29 cellular contexts compared by ENCODE assay signal in genomic region chr17:60752873-60753577, GRCh38.
"Had no signal": no experiment of that assay in that cellular context is flagged by ENCODE, and none has a peak within 500 bp of the region (broad histone marks: within the 10 kb centered on the region; RNA-seq: fewer than 3 reads in every experiment).

No MANE protein-coding gene starts in this region.

- ATAC-seq: activated naive CD4-positive, alpha-beta T cell treated with anti-CD3 and anti-CD28 coated beads, Interleukin-2, amount 50 U/mL, for 72 hours; activated T-cell treated with anti-CD3 and anti-CD28 coated beads, Interleukin-2, amount 50 U/mL, for 72 hours; esophagus mucosa; foreskin keratinocyte; gastroesophageal sphincter; heart right ventricle; T-helper 17 cell had no signal

- H3K4me3 ChIP-seq: ascending aorta, breast epithelium, cardiac muscle cell, coronary artery, dorsolateral prefrontal cortex, gastroesophageal sphincter, heart right ventricle, hepatocyte had no signal

- H3K4me1 ChIP-seq: ascending aorta, breast epithelium, foreskin keratinocyte, gastroesophageal sphincter, heart right ventricle had no signal

- DNase-seq: activated CD4-positive, alpha-beta memory T cell treated with anti-CD3 and anti-CD28 coated beads, Interleukin-2, amount 10 ng/mL, durations not matched to agents 7 days and 5 days; activated CD4-positive, alpha-beta T cell treated with anti-CD3 and anti-CD28 coated beads for 1 hour; activated CD4-positive, alpha-beta T cell treated with anti-CD3 and anti-CD28 coated beads for 4 hours; activated CD4-positive, alpha-beta T cell treated with anti-CD3 and anti-CD28 coated beads, Interleukin-2, amount 10 ng/mL, durations not matched to agents 7 days and 5 days; activated CD4-positive, alpha-beta T cell treated with anti-CD3 and anti-CD28 coated beads, Interleukin-2, amount 50 U/mL, for 4 hours; activated CD8-positive, alpha-beta memory T cell treated with anti-CD3 and anti-CD28 coated beads, Interleukin-2, amount 50 U/mL, for 48 hours; activated gamma-delta T cell; activated naive CD4-positive, alpha-beta T cell; activated naive CD4-positive, alpha-beta T cell treated with anti-CD3 and anti-CD28 coated beads, Interleukin-2, amount 10 ng/mL, durations not matched to agents 7 days and 5 days; activated naive CD8-positive, alpha-beta T cell treated with anti-CD3 and anti-CD28 coated beads, Interleukin-2, amount 10 ng/mL, durations not matched to agents 7 days and 5 days; activated T-cell treated with anti-CD3 and anti-CD28 coated beads for 4 hours; activated T-cell treated with anti-CD3 and anti-CD28 coated beads, Interleukin-2, amount 50 U/mL, for 24 hours; activated T-cell treated with anti-CD3 and anti-CD28 coated beads, Interleukin-2, amount 50 U/mL, for 72 hours; central memory CD4-positive, alpha-beta T cell; dorsolateral prefrontal cortex; effector memory CD4-positive, alpha-beta T cell; endodermal cell; foreskin keratinocyte; heart right ventricle; T-helper 17 cell; T1000 had no signal

- H3K27me3 ChIP-seq: ascending aorta, breast epithelium, cardiac muscle cell, dorsolateral prefrontal cortex, foreskin keratinocyte, gastroesophageal sphincter, heart right ventricle, hepatocyte had no signal

- H2AFZ ChIP-seq: hepatocyte had no signal

- H3K36me3 ChIP-seq: ascending aorta, breast epithelium, cardiac muscle cell, gastroesophageal sphincter had no signal

- H3K79me2 ChIP-seq: hepatocyte had no signal

- H3K27ac ChIP-seq: ascending aorta, breast epithelium, cardiac muscle cell, coronary artery, dorsolateral prefrontal cortex, foreskin keratinocyte, gastroesophageal sphincter, heart right ventricle, hepatocyte had no signal

- H3K4me2 ChIP-seq: hepatocyte had no signal
